In genomic region chr15:69730281-69731235, GRCh38 we compare ENCODE assay signal across 26 cellular contexts.
DNase-seq lines count a peak whose midpoint lies in the region; ATAC-seq and TF ChIP-seq lines count a peak whose summit lies in the region.
"Had no signal": no experiment of that assay in that cellular context is flagged by ENCODE, and none has a peak within 500 bp of the region (broad histone marks: within the 10 kb centered on the region; RNA-seq: fewer than 3 reads in every experiment).

No MANE protein-coding gene starts in this region.

- H4K8ac ChIP-seq in mesenchymal stem cell (ENCODE audit: low read length) = no peak overlapping the region

- no peaks in the 10 kb centered on the region for H3K9me3 Mint-ChIP-seq in Calu3 (ENCODE audit: low read depth, unreplicated experiment)
- no peaks in the 10 kb centered on the region; the same call in 2 of the 3 replicates for H3K9me3 Mint-ChIP-seq in GM23338
- H3K9me3 Mint-ChIP-seq: CD4-positive, alpha-beta memory T cell had no signal

- H3K4me1 ChIP-seq in GM23338 (ENCODE audit: insufficient read depth) (peaks cover 20% of the 10 kb centered on the region), mesenchymal stem cell (ENCODE audit: control insufficient read depth, insufficient read depth, low read depth, low read length) (no peaks in the 10 kb centered on the region)
- H3K4me1 ChIP-seq: gastrocnemius medialis had no signal

- H3K4ac ChIP-seq in mesenchymal stem cell (ENCODE audit: low read depth in 1 of 2, low read length in 2 of 2) = peak overlapping the region in 1 of 2 experiments; percentile 30

- no peak overlapping the region for H3K14ac ChIP-seq in mesenchymal stem cell (ENCODE audit: low read length in 2 of 2)

- peak overlapping the region in 1 of 2 experiments; percentile 64 for H2BK12ac ChIP-seq in mesenchymal stem cell (ENCODE audit: low read length in 2 of 2)

- H3K18ac ChIP-seq in mesenchymal stem cell (ENCODE audit: low read depth in 1 of 2, low read length in 2 of 2) = peak overlapping the region; percentile 29 to 35

- H2BK15ac ChIP-seq in mesenchymal stem cell (ENCODE audit: low read depth, poor library complexity, severe bottlenecking) = no peak overlapping the region

- no peak overlapping the region for H2AK5ac ChIP-seq in mesenchymal stem cell (ENCODE audit: low read length, severe bottlenecking)

- 87% methylated on average over 13 of the region's 14 CpGs for WGBS in mesenchymal stem cell

- no peak overlapping the region for H3K9ac ChIP-seq in mesenchymal stem cell (ENCODE audit: low read length)
- H3K9ac ChIP-seq: GM23248 had no signal

- no peak overlapping the region for H3K23ac ChIP-seq in mesenchymal stem cell (ENCODE audit: low read length in 2 of 2)

- H3K9me2 ChIP-seq in GM23338 (ENCODE audit: insufficient read depth) = no peaks in the 10 kb centered on the region

- H4K91ac ChIP-seq in mesenchymal stem cell (ENCODE audit: low read length) = no peak overlapping the region

- H4K20me1 ChIP-seq in GM23338 (replicated peaks; ENCODE audit: insufficient read depth) = no peaks in the 10 kb centered on the region

- CTCF ChIA-PET in Calu3 (lab: Charles Lee) = interaction anchor here (0.7 to 1.6 kb wide), 2 partner anchors 9 to 21 kb away, joined by 3 to 4 read pairs; no protein-coding TSS in a partner anchor

- H3K27me3 Mint-ChIP-seq in Calu3 (ENCODE audit: unreplicated experiment) = peaks cover 47% of the 10 kb centered on the region
- H3K27me3 Mint-ChIP-seq in GM23338 (ENCODE audit: insufficient read depth, low read depth, poor library complexity) = peaks cover 5% of the 10 kb centered on the region
- H3K27me3 Mint-ChIP-seq: CD4-positive, alpha-beta memory T cell had no signal

- no peaks in the 10 kb centered on the region for H3K36me3 ChIP-seq in GM23338 (ENCODE audit: insufficient read depth)
- H3K36me3 ChIP-seq in mesenchymal stem cell (ENCODE audit: control insufficient read depth in 1 of 2, insufficient read depth in 2 of 2, low read depth in 1 of 2, low read length in 2 of 2) = no peaks in the 10 kb centered on the region
- H3K36me3 ChIP-seq: esophagus muscularis mucosa, gastrocnemius medialis, thoracic aorta had no signal

- DNase-seq in Calu3 = peak; percentile 48
- DNase-seq in GM23338 (ENCODE audit: low spot score) = no peak
- DNase-seq in dermis blood vessel endothelial cell = peak; percentile 63
- peak; percentile 32 for DNase-seq in mesenchymal stem cell
- DNase-seq in stimulated activated CD8-positive, alpha-beta memory T cell treated with anti-CD3 and anti-CD28 coated beads, Interleukin-4, amount 100 ng/mL, for 48 hours = no peak
- no peak for DNase-seq in AG20443 (ENCODE audit: low spot score)
- DNase-seq in head of caudate nucleus = no peak
- DNase-seq: activated CD4-positive, alpha-beta T cell treated with anti-CD3 and anti-CD28 coated beads, Interleukin-2, amount 50 U/mL, for 48 hours; activated effector memory CD4-positive, alpha-beta T cell treated with anti-CD3 and anti-CD28 coated beads, Interleukin-2, amount 50 U/mL, for 16 hours; CD4-positive, alpha-beta memory T cell; effector CD4-positive, alpha-beta T cell; gastrocnemius medialis; GDM1; GM23248; KG1; MM.1S; NCI-H1436; right cardiac atrium; Right ventricle myocardium superior; stimulated activated CD4-positive, alpha-beta T cell treated with anti-CD3 and anti-CD28 coated beads, Interleukin-4, amount 100 ng/mL, for 4 hours; stimulated activated naive CD4-positive, alpha-beta T cell treated with Interleukin-2 at 50 U/mL for 16 hours; SW 1271; T1000 had no signal

- H3K27me3 ChIP-seq in GM23338 (ENCODE audit: insufficient read depth) (no peaks in the 10 kb centered on the region), mesenchymal stem cell (ENCODE audit: control insufficient read depth in 1 of 2, insufficient read depth in 1 of 2, low read length in 2 of 2) (peaks cover 30 to 32% of the 10 kb centered on the region in 2 experiments)
- H3K27me3 ChIP-seq: gastrocnemius medialis had no signal

- no peaks in the 10 kb centered on the region for H3F3A ChIP-seq in GM23338 (replicated peaks; ENCODE audit: low read depth)

- no peaks in the 10 kb centered on the region for H3K79me1 ChIP-seq in mesenchymal stem cell (replicated peaks; ENCODE audit: low read length, poor library complexity, severe bottlenecking)

- H3K4me3 Mint-ChIP-seq in Calu3 (ENCODE audit: low read depth, unreplicated experiment) (no peak overlapping the region), GM23338 (no peak overlapping the region)
- H3K4me3 Mint-ChIP-seq: brain; CD4-positive, alpha-beta memory T cell had no signal

- intact Hi-C loops in Calu3 (cut with micrococcal nuclease; ENCODE audit: unreplicated experiment) (no loop called here), head of caudate nucleus (cut with DNase I) (no loop called here)

- no peaks in the 10 kb centered on the region for H3K79me2 ChIP-seq in GM23338 (replicated peaks; ENCODE audit: insufficient read depth)

- no peak overlapping the region for H2BK5ac ChIP-seq in mesenchymal stem cell (ENCODE audit: low read depth, low read length, poor library complexity, severe bottlenecking)

- H3K27ac ChIP-seq in GM23338 (ENCODE audit: low read depth) = no peak overlapping the region
- H3K27ac ChIP-seq in mesenchymal stem cell (ENCODE audit: low read length, poor library complexity, severe bottlenecking) = no peak overlapping the region
- H3K27ac ChIP-seq: esophagus muscularis mucosa, gastrocnemius medialis, GM23248, thoracic aorta had no signal

- no peak overlapping the region for H3K27ac Mint-ChIP-seq in Calu3 (ENCODE audit: unreplicated experiment)
- no peak overlapping the region; the same call in 1 of the 2 replicates for H3K27ac Mint-ChIP-seq in GM23338

- H3K36me3 Mint-ChIP-seq in Calu3 (ENCODE audit: insufficient read depth, unreplicated experiment) = no peaks in the 10 kb centered on the region
- no peaks in the 10 kb centered on the region for H3K36me3 Mint-ChIP-seq in GM23338 (ENCODE audit: low read depth)
- H3K36me3 Mint-ChIP-seq: brain; CD4-positive, alpha-beta memory T cell had no signal

- H2BK120ac ChIP-seq in mesenchymal stem cell (ENCODE audit: low read depth, low read length) = no peak overlapping the region

- TF ChIP-seq CTCF in Calu3 (IDR thresholded peaks at IDR 0.05; ENCODE audit: unreplicated experiment) (no peak), GM23338 (conservative IDR thresholded peaks at IDR 0.05; ENCODE audit: low read depth in 2 of 2) (no peak)

- H3K4me3 ChIP-seq in GM23338 = no peak overlapping the region
- H3K4me3 ChIP-seq in mesenchymal stem cell (ENCODE audit: insufficient read depth in 1 of 2, low read depth in 1 of 2, low read length in 2 of 2) = no peak overlapping the region
- H3K4me3 ChIP-seq: esophagus muscularis mucosa, gastrocnemius medialis, GM23248, thoracic aorta had no signal

- peak overlapping the region; percentile 28; the same call in 1 of the 2 replicates for H2AFZ ChIP-seq in GM23338
- no peak overlapping the region for H2AFZ ChIP-seq in mesenchymal stem cell (ENCODE audit: low read depth, low read length)
- H2AFZ ChIP-seq: GM23248 had no signal

- no peak overlapping the region for H3K4me2 ChIP-seq in GM23338
- H3K4me2 ChIP-seq in mesenchymal stem cell (ENCODE audit: low read length, poor library complexity, severe bottlenecking) = no peak overlapping the region

- ATAC-seq in GM23338 = no peak
- ATAC-seq: gastrocnemius medialis, right cardiac atrium had no signal

- H3K9me3 ChIP-seq in mesenchymal stem cell (ENCODE audit: control insufficient read depth, low read length) = no peaks in the 10 kb centered on the region
- H3K9me3 ChIP-seq: esophagus muscularis mucosa, gastrocnemius medialis, thoracic aorta had no signal

- no TSS peak for BruUV-seq in Calu3 (replicated peaks; lab: Mats Ljungman, UMichigan)

- H3K4me1 Mint-ChIP-seq in Calu3 (ENCODE audit: low read depth, unreplicated experiment) (peaks cover 14% of the 10 kb centered on the region), GM23338 (peaks cover 29% of the 10 kb centered on the region)

TF ChIP-seq in GM23338, 12 proteins besides CTCF, POLR2A, EP300 and RAD21:
- TF ChIP-seq JUNB (IDR thresholded peaks at IDR 0.05; ENCODE audit: unreplicated experiment) (no peak), ZNF331 (CRISPR knock-in tag; IDR thresholded peaks at IDR 0.05; ENCODE audit: low read depth) (no peak)

Comparison
In these comparisons a context has a peak if more than half of its experiments do, and no peak if none do; other contexts are left out.
1. DNase-seq: peak in Calu3 (single experiment), dermis blood vessel endothelial cell (single experiment) and mesenchymal stem cell (single experiment); none in GM23338 (single experiment), stimulated activated CD8-positive, alpha-beta memory T cell treated with anti-CD3 and anti-CD28 coated beads, Interleukin-4, amount 100 ng/mL, for 48 hours (single experiment), AG20443 (single experiment) and head of caudate nucleus (0 of 42).